In genomic region chr2:127197475-127198385, GRCh38 we compare ENCODE assay signal across 8 cellular contexts. TPM values are rescaled to one million over a fixed set of nuclear protein-coding genes. Genes with fewer than 3 reads are reported as not detected.
DNase-seq lines count a peak whose midpoint lies in the region; ATAC-seq and TF ChIP-seq lines count a peak whose summit lies in the region.

No MANE protein-coding gene starts in this region.

- DNase-seq in KG1 (lab: John Stamatoyannopoulos, UW): peak; percentile 25
- DNase-seq in RPMI8226: peak; percentile 80
- DNase-seq in activated T-helper 2 cell treated with anti-CD3 and anti-CD28 coated beads, Interferon-gamma antibody, Interleukin-2, Interleukin-4, amounts not matched to agents 10 μg/mL and 5 μg/mL and 100 μg/mL, durations not matched to agents 14 hours and 24 hours and 36 hours (ENCODE audit: low spot score): peak; percentile 28
- DNase-seq in Right ventricle myocardium superior: peak; percentile 76
- no peak for DNase-seq in GM19240 (ENCODE audit: insufficient read length, low spot score)

- no peaks in the 10 kb centered on the region for H3K36me3 Mint-ChIP-seq in activated T-helper 2 cell treated with anti-CD3 and anti-CD28 coated beads, Interferon-gamma antibody, Interleukin-2, Interleukin-4, amounts not matched to agents 10 μg/mL and 5 μg/mL and 100 μg/mL, durations not matched to agents 14 hours and 24 hours and 36 hours (ENCODE audit: low read depth)

- H3K27me3 ChIP-seq in skeletal muscle satellite cell (ENCODE audit: control insufficient read depth, insufficient read depth, low read length): no peaks in the 10 kb centered on the region

- H3K4me3 Mint-ChIP-seq in activated T-helper 2 cell treated with anti-CD3 and anti-CD28 coated beads, Interferon-gamma antibody, Interleukin-2, Interleukin-4, amounts not matched to agents 10 μg/mL and 5 μg/mL and 100 μg/mL, durations not matched to agents 14 hours and 24 hours and 36 hours (ENCODE audit: low read depth): peak overlapping the region; percentile 58

- H3K27ac Mint-ChIP-seq in activated T-helper 2 cell treated with anti-CD3 and anti-CD28 coated beads, Interferon-gamma antibody, Interleukin-2, Interleukin-4, amounts not matched to agents 10 μg/mL and 5 μg/mL and 100 μg/mL, durations not matched to agents 14 hours and 24 hours and 36 hours: no peak overlapping the region

- H3K9ac ChIP-seq in skeletal muscle satellite cell (ENCODE audit: low read depth, low read length): no peak overlapping the region

- no peaks in the 10 kb centered on the region for H3K9me3 ChIP-seq in skeletal muscle satellite cell (replicated peaks; ENCODE audit: low read length)

- no peaks in the 10 kb centered on the region for H3K27me3 Mint-ChIP-seq in activated T-helper 2 cell treated with anti-CD3 and anti-CD28 coated beads, Interferon-gamma antibody, Interleukin-2, Interleukin-4, amounts not matched to agents 10 μg/mL and 5 μg/mL and 100 μg/mL, durations not matched to agents 14 hours and 24 hours and 36 hours (ENCODE audit: low read depth)

- peak; percentile 83 for ATAC-seq in GM19467 (IDR thresholded peaks at IDR 0.05; ENCODE audit: unreplicated experiment)
- ATAC-seq in Right ventricle myocardium superior (ENCODE audit: poor library complexity): peak; percentile 88

- no peak overlapping the region for H3K4me3 ChIP-seq in skeletal muscle satellite cell (ENCODE audit: low read length)

- peak; percentile 37 for TF ChIP-seq CTCF in C4-2B (conservative IDR thresholded peaks at IDR 0.05)

- H3K4me1 Mint-ChIP-seq in activated T-helper 2 cell treated with anti-CD3 and anti-CD28 coated beads, Interferon-gamma antibody, Interleukin-2, Interleukin-4, amounts not matched to agents 10 μg/mL and 5 μg/mL and 100 μg/mL, durations not matched to agents 14 hours and 24 hours and 36 hours (ENCODE audit: low read depth): peaks cover 2% of the 10 kb centered on the region

- no peak overlapping the region for H3K27ac ChIP-seq in C4-2B

- peak overlapping the region; percentile 36 for H3K4me2 ChIP-seq in skeletal muscle satellite cell (ENCODE audit: low read length)

- H3K36me3 ChIP-seq in skeletal muscle satellite cell (ENCODE audit: insufficient read depth, low read length): no peaks in the 10 kb centered on the region

- H3K9me3 Mint-ChIP-seq in activated T-helper 2 cell treated with anti-CD3 and anti-CD28 coated beads, Interferon-gamma antibody, Interleukin-2, Interleukin-4, amounts not matched to agents 10 μg/mL and 5 μg/mL and 100 μg/mL, durations not matched to agents 14 hours and 24 hours and 36 hours: no peaks in the 10 kb centered on the region

- H3K4me1 ChIP-seq in skeletal muscle satellite cell (ENCODE audit: control insufficient read depth, insufficient read depth, low read length): peaks cover 16% of the 10 kb centered on the region

- intact Hi-C loops in activated T-helper 2 cell treated with anti-CD3 and anti-CD28 coated beads, Interferon-gamma antibody, Interleukin-2, Interleukin-4, amounts not matched to agents 10 μg/mL and 5 μg/mL and 100 μg/mL, durations not matched to agents 14 hours and 24 hours and 36 hours (cut with micrococcal nuclease): loop anchor here (5.0 kb wide), 2 partner anchors 280 to 450 kb away; partner anchors contain the start of gene GPR17
- intact Hi-C loops in Right ventricle myocardium superior (cut with DNase I): no loop called here

RNA-seq across cellular contexts. Expression of gene CYP27C1, which starts 22.4 kb away (rescaled TPM):
- not detected in 2 replicates for total RNA-seq in activated T-helper 2 cell treated with anti-CD3 and anti-CD28 coated beads, Interferon-gamma antibody, Interleukin-2, Interleukin-4, amounts not matched to agents 10 μg/mL and 5 μg/mL and 100 μg/mL, durations not matched to agents 14 hours and 24 hours and 36 hours
- not detected for total RNA-seq in Right ventricle myocardium superior
- not detected in 2 replicates for total RNA-seq in skeletal muscle satellite cell (2012; rRNA removed)
